ENCODE assay signal across 19 cellular contexts in genomic region chr3:123661973-123662372, GRCh38.
DNase-seq lines count a peak whose midpoint lies in the region; ATAC-seq, FAIRE-seq and TF ChIP-seq lines count a peak whose summit lies in the region.
"Had no signal": no experiment of that assay in that cellular context is flagged by ENCODE, and none has a peak within 500 bp of the region (broad histone marks: within the 10 kb centered on the region; RNA-seq: fewer than 3 reads in every experiment).

No MANE protein-coding gene starts in this region.

- H3K27me3 ChIP-seq in IMR-90 (ENCODE audit: control insufficient read depth, insufficient read depth, low read length) (no peaks in the 10 kb centered on the region), colonic mucosa (no peaks in the 10 kb centered on the region), subcutaneous abdominal adipose tissue (ENCODE audit: control insufficient read depth in 5 of 5, insufficient read depth in 4 of 5, low read length in 5 of 5) (no peaks in the 10 kb centered on the region), endodermal cell (ENCODE audit: control insufficient read depth, insufficient read depth, low read length, poor library complexity, severe bottlenecking) (no peaks in the 10 kb centered on the region), ovary (no peaks in the 10 kb centered on the region)

- H3K27me3 Mint-ChIP-seq in mesothelial cell of epicardium (ENCODE audit: low read depth) (no peaks in the 10 kb centered on the region), endodermal cell (ENCODE audit: insufficient read depth) (peaks cover 46% of the 10 kb centered on the region)

- peak overlapping the region; percentile 77 for H3K9ac ChIP-seq in IMR-90 (ENCODE audit: low read depth, low read length)
- H3K9ac ChIP-seq in colonic mucosa (ENCODE audit: low read depth in 2 of 2, low read length in 2 of 2), result peak overlapping the region in 1 of 2 donors; percentile 55
- no peak overlapping the region for H3K9ac ChIP-seq in subcutaneous abdominal adipose tissue (ENCODE audit: low read length in 5 of 5)
- no peak overlapping the region for H3K9ac ChIP-seq in endodermal cell (ENCODE audit: extremely low read depth, low read length, poor library complexity, severe bottlenecking)

- peak overlapping the region; percentile 95 for H2AK5ac ChIP-seq in IMR-90 (ENCODE audit: low read depth, low read length)

- H2BK120ac ChIP-seq in IMR-90 (ENCODE audit: low read depth, low read length), result peak overlapping the region; percentile 86

- peak overlapping the region; percentile 98 for H4K91ac ChIP-seq in IMR-90 (ENCODE audit: insufficient read depth, low read depth, low read length)

- POLR2A ChIA-PET in IMR-90 (lab: Charles Lee; ENCODE audit: unreplicated experiment), result no interaction called here

- H3K79me1 ChIP-seq in IMR-90 (ENCODE audit: low read depth in 1 of 2, low read length in 2 of 2), result peaks cover 9 to 45% of the 10 kb centered on the region in 2 experiments

- H3K9me3 Mint-ChIP-seq in mesothelial cell of epicardium (no peaks in the 10 kb centered on the region), endodermal cell (peaks cover 2% of the 10 kb centered on the region)

- intact Hi-C loops in IMR-90 (cut with micrococcal nuclease), result no loop called here
- intact Hi-C loops in colonic mucosa (cut with DNase I), result no loop called here
- intact Hi-C loops in ovary (cut with DNase I), result loop anchor here in 1 of 4 donors (5.0 kb wide), 1 partner anchor 35 kb away; no protein-coding TSS in a partner anchor

- H3K27ac Mint-ChIP-seq in mesothelial cell of epicardium, result peak overlapping the region; percentile 94
- no peak overlapping the region for H3K27ac Mint-ChIP-seq in endodermal cell
- H3K27ac Mint-ChIP-seq: activated naive CD8-positive, alpha-beta T cell; stimulated activated memory B cell treated with anti-CD40 and anti-IgM and Interleukin-4, amounts not matched to agents 10 μg/mL and 1 μg/mL and 100 μg/mL, for 72 hours had no signal

- no CpG with 5 or more reads among the region's 1 CpG for WGBS in IMR-90 (ENCODE audit: extremely low coverage in 2 of 2, insufficient read length in 1 of 2), 2 experiments
- WGBS in endodermal cell (ENCODE audit: insufficient coverage in 1 of 2, insufficient read length in 1 of 2), 2 experiments, result 87% methylated on average over 1 of the region's 1 CpG; no CpG with 5 or more reads in 1 of the 2 experiments
- WGBS in ovary, 3 donors, result 40 to 70% (median 62%) methylated on average over 1 of the region's 1 CpG

- H3K4me3 ChIP-seq in IMR-90 (ENCODE audit: insufficient read depth, low read depth, low read length) (no peak overlapping the region), colonic mucosa (no peak overlapping the region), subcutaneous abdominal adipose tissue (ENCODE audit: low read depth in 1 of 5, low read length in 5 of 5) (no peak overlapping the region), endodermal cell (ENCODE audit: low read length) (no peak overlapping the region), ovary (no peak overlapping the region)

- H3K56ac ChIP-seq in IMR-90 (ENCODE audit: extremely low read depth, insufficient read depth, low read length), result peak overlapping the region; percentile 78; the same call in 1 of the 2 replicates

- H2BK15ac ChIP-seq in IMR-90 (ENCODE audit: low read depth, low read length), result peak overlapping the region; percentile 89; the same call in 2 of the 3 replicates

- H3K27ac ChIP-seq in IMR-90 (ENCODE audit: insufficient read depth, low read length) (peak overlapping the region; percentile 89), colonic mucosa (peak overlapping the region; percentile 43), subcutaneous abdominal adipose tissue (ENCODE audit: low read depth, low read length) (peak overlapping the region; percentile 75), endodermal cell (ENCODE audit: low read depth, low read length) (no peak overlapping the region), ovary (peak overlapping the region in 1 of 2 donors; percentile 76)

- peak overlapping the region; percentile 88 for H2BK5ac ChIP-seq in IMR-90 (ENCODE audit: low read depth, low read length, poor library complexity, severe bottlenecking)

- TF ChIP-seq EP300 in ovary (IDR thresholded peaks at IDR 0.05), result no peak

- ATAC-seq in IMR-90 (ENCODE audit: low read depth), result no peak
- ATAC-seq: activated T-cell treated with anti-CD3 and anti-CD28 coated beads, Interleukin-2, amount 50 U/mL, for 4 hours; HCT116; stimulated activated memory B cell treated with anti-CD40 and anti-IgM and Interleukin-4, amounts not matched to agents 10 μg/mL and 1 μg/mL and 100 μg/mL, for 72 hours had no signal

- no peak overlapping the region for H2AFZ ChIP-seq in IMR-90 (replicated peaks; ENCODE audit: low read length, poor library complexity)

- H3K14ac ChIP-seq in IMR-90 (replicated peaks; ENCODE audit: low read depth, low read length), result peak overlapping the region; percentile 73

- TF ChIP-seq CTCF in IMR-90 (conservative IDR thresholded peaks at IDR 0.05; ENCODE audit: low read depth, low read length) (no peak), colonic mucosa (IDR thresholded peaks at IDR 0.05) (no peak), mesothelial cell of epicardium (IDR thresholded peaks at IDR 0.05; ENCODE audit: unreplicated experiment) (no peak), endodermal cell (conservative IDR thresholded peaks at IDR 0.05) (no peak), ovary (IDR thresholded peaks at IDR 0.05) (no peak)

- peak overlapping the region; percentile 92 to 93 for H4K8ac ChIP-seq in IMR-90 (ENCODE audit: low read depth in 2 of 2, low read length in 2 of 2)

- peak overlapping the region; percentile 70 for H2BK20ac ChIP-seq in IMR-90 (ENCODE audit: low read depth, low read length)

- peaks cover 35% of the 10 kb centered on the region for H3K9me1 ChIP-seq in IMR-90 (ENCODE audit: insufficient read depth, low read length)

- peak overlapping the region; percentile 71 for H2AK9ac ChIP-seq in IMR-90 (replicated peaks; ENCODE audit: low read depth, low read length, poor library complexity)

- CTCF ChIA-PET in IMR-90 (lab: Yijun Ruan, JAX), result interaction anchor here (1.4 to 1.7 kb wide), 2 partner anchors 10 to 20 kb away, joined by 6 to 7 read pairs; no protein-coding TSS in a partner anchor

- peak overlapping the region; percentile 97 for H3K4ac ChIP-seq in IMR-90 (ENCODE audit: low read depth, low read length)

- DNase-seq in IMR-90 (no peak), colonic mucosa (no peak), mesothelial cell of epicardium (ENCODE audit: low spot score in 2 of 2, unreplicated experiment in 2 of 2) (no peak), T-helper 1 cell (no peak), endodermal cell (no peak), ovary (no peak), GM19239 (ENCODE audit: insufficient read length, low spot score) (no peak)
- DNase-seq: activated T-cell treated with anti-CD3 and anti-CD28 coated beads, Interleukin-2, amount 50 U/mL, for 4 hours; COR-L47; EL; midbrain; NCI-H1694; NCI-H446 treated with DMSO at 0.1 percent for 48 hours; nucleus accumbens; stimulated activated CD4-positive, alpha-beta T cell treated with anti-CD3 and anti-CD28 coated beads, Interleukin-12 subunit alpha, Interleukin-12 subunit beta, amount 100 ng/mL, for 4 hours had no signal

- no peak overlapping the region for H3K4me2 ChIP-seq in IMR-90 (ENCODE audit: low read depth, low read length)

- peaks cover 34% of the 10 kb centered on the region for H3K4me1 Mint-ChIP-seq in mesothelial cell of epicardium
- peaks cover 8% of the 10 kb centered on the region for H3K4me1 Mint-ChIP-seq in endodermal cell
- H3K4me1 Mint-ChIP-seq: stimulated activated memory B cell treated with anti-CD40 and anti-IgM and Interleukin-4, amounts not matched to agents 10 μg/mL and 1 μg/mL and 100 μg/mL, for 72 hours had no signal

- peak overlapping the region; percentile 73; the same call in 1 of the 2 replicates for H3K23ac ChIP-seq in IMR-90 (ENCODE audit: low read depth, low read length)

- in situ Hi-C loops in IMR-90 (cut with MboI; ENCODE audit: low sequenced_read_pairs), result no loop called here

- dilution Hi-C loops in IMR-90 (cut with HindIII; ENCODE audit: low sequenced_read_pairs, unreplicated experiment), result no loop called here

- TF ChIP-seq POLR2A in IMR-90 (IDR thresholded peaks at IDR 0.05; ENCODE audit: low read depth, low read length) (no peak), ovary (IDR thresholded peaks at IDR 0.05) (no peak)

- H3K4me3 Mint-ChIP-seq in mesothelial cell of epicardium (no peak overlapping the region), endodermal cell (no peak overlapping the region)
- H3K4me3 Mint-ChIP-seq: activated naive CD8-positive, alpha-beta T cell; activated T-cell treated with anti-CD3 and anti-CD28 coated beads, Interleukin-2, amount 50 U/mL, for 4 hours; stimulated activated memory B cell treated with anti-CD40 and anti-IgM and Interleukin-4, amounts not matched to agents 10 μg/mL and 1 μg/mL and 100 μg/mL, for 72 hours had no signal

- H4K5ac ChIP-seq in IMR-90 (ENCODE audit: low read depth, low read length), result peak overlapping the region; percentile 96

- peaks cover 2% of the 10 kb centered on the region for H3K36me3 Mint-ChIP-seq in mesothelial cell of epicardium
- H3K36me3 Mint-ChIP-seq in endodermal cell (ENCODE audit: low read depth), result peaks cover 3% of the 10 kb centered on the region
- H3K36me3 Mint-ChIP-seq: stimulated activated memory B cell treated with anti-CD40 and anti-IgM and Interleukin-4, amounts not matched to agents 10 μg/mL and 1 μg/mL and 100 μg/mL, for 72 hours had no signal

- H3K36me3 ChIP-seq in IMR-90 (ENCODE audit: control insufficient read depth, insufficient read depth, low read length) (peaks cover 74% of the 10 kb centered on the region), colonic mucosa (no peaks in the 10 kb centered on the region), subcutaneous abdominal adipose tissue (ENCODE audit: control insufficient read depth in 5 of 5, insufficient read depth in 5 of 5, low read length in 5 of 5) (peaks cover 6 to 43% (median 38%) of the 10 kb centered on the region in 5 donors), endodermal cell (ENCODE audit: control insufficient read depth, insufficient read depth, low read length) (no peaks in the 10 kb centered on the region), ovary (no peaks in the 10 kb centered on the region)

- peaks cover 26% of the 10 kb centered on the region for H3K4me1 ChIP-seq in IMR-90 (ENCODE audit: control insufficient read depth, insufficient read depth, low read length)
- H3K4me1 ChIP-seq in colonic mucosa, result peaks cover 20% of the 10 kb centered on the region
- peaks cover 38 to 72% (median 53%) of the 10 kb centered on the region in 5 donors for H3K4me1 ChIP-seq in subcutaneous abdominal adipose tissue (ENCODE audit: control insufficient read depth in 5 of 5, insufficient read depth in 5 of 5, low read length in 5 of 5)
- H3K4me1 ChIP-seq in endodermal cell (ENCODE audit: control insufficient read depth, insufficient read depth, low read length), result no peaks in the 10 kb centered on the region
- peaks cover 21% of the 10 kb centered on the region for H3K4me1 ChIP-seq in ovary (ENCODE audit: insufficient read depth)

- no TSS peak for BruUV-seq in IMR-90 (replicated peaks; lab: Mats Ljungman, UMichigan)

- H3K18ac ChIP-seq in IMR-90 (ENCODE audit: low read depth, low read length), result peak overlapping the region; percentile 94

- FAIRE-seq in GM19239 (lab: Jason Lieb, UNC), result no peak

- no peaks in the 10 kb centered on the region for H4K20me1 ChIP-seq in IMR-90 (ENCODE audit: insufficient read depth, low read length)

- no peaks in the 10 kb centered on the region for H3K9me3 ChIP-seq in IMR-90 (ENCODE audit: control insufficient read depth, insufficient read depth, low read length)
- H3K9me3 ChIP-seq in colonic mucosa, result no peaks in the 10 kb centered on the region
- peaks cover 0 to 3% (median 0%) of the 10 kb centered on the region in 5 donors for H3K9me3 ChIP-seq in subcutaneous abdominal adipose tissue (ENCODE audit: control insufficient read depth in 5 of 5, low read length in 5 of 5)
- H3K9me3 ChIP-seq in endodermal cell (ENCODE audit: control insufficient read depth, low read length), result peaks cover 6% of the 10 kb centered on the region
- H3K9me3 ChIP-seq in ovary, result no peaks in the 10 kb centered on the region

- TF ChIP-seq RAD21 in IMR-90 (IDR thresholded peaks at IDR 0.05; ENCODE audit: low read length), result no peak
